In the genomic region with DNA sequence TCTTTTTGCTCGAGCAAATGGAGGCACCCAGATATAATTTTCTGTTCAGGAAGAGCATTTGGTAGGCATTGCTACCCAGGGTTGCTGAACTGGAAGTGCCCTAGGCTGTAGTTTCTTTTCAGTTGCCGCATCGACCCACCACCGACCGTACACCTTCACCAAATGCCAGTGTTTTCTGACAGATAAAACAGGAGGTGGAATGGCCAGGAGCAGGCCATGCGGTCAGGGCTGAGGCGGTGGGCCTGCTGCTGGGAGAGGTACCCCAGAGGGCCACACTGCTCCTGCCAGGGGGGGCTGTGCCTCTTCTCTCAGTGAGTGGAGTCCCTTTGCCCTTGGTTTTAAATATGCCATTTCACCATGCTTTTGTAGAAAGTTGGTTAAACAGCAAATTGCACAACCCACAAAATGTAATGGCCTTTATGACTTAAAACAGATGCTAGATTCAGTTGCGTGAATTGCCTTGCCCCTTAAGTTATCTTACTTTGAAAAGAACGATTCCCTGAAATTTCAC, we compare ENCODE assay signal across 8 cellular contexts. TPM values are rescaled to one million over a fixed set of nuclear protein-coding genes. Genes with fewer than 3 reads are reported as not detected.
A peak's percentile ranks its signal among the peaks of the same experiment; 100 is the strongest.
DNase-seq lines count a peak whose midpoint lies in the region; ATAC-seq, FAIRE-seq and TF ChIP-seq lines count a peak whose summit lies in the region.

No MANE protein-coding gene starts in this region.

- H3K9ac ChIP-seq in H1 (replicated peaks in 1 of 4; ENCODE audit: extremely low read depth in 1 of 4, low read depth in 3 of 4, low read length in 3 of 4), result no peak overlapping the region

- FAIRE-seq in H1 (lab: Jason Lieb, UNC) (no peak), urothelium cell line (lab: Jason Lieb, UNC) (no peak)

- no peak for ATAC-seq in GM21390 (IDR thresholded peaks at IDR 0.05; ENCODE audit: unreplicated experiment)

- H3K18ac ChIP-seq in H1 (ENCODE audit: extremely low read depth, low read length), result no peak overlapping the region

- H3K27ac Mint-ChIP-seq in CD8-positive, alpha-beta memory T cell, result peak overlapping the region; percentile 81 to 99 (median 90)

- no peak overlapping the region for H3K14ac ChIP-seq in H1 (ENCODE audit: insufficient read length)

- H2AFZ ChIP-seq in H1 (ENCODE audit: low read length), result no peak overlapping the region

- peaks cover 43% of the 10 kb centered on the region for H3K4me1 ChIP-seq in CD8-positive, alpha-beta memory T cell (ENCODE audit: insufficient read depth, low read length)
- H3K4me1 ChIP-seq in Peyer's patch (peaks cover 4 to 17% (median 5%) of the 10 kb centered on the region in 4 donors), H1 (replicated peaks in 1 of 4; ENCODE audit: control insufficient read depth in 3 of 4, insufficient read depth in 4 of 4, low read length in 3 of 4) (no peaks in the 10 kb centered on the region; a peak in 1 of 7 replicates), ovary (ENCODE audit: insufficient read depth) (peaks cover 38% of the 10 kb centered on the region)

- 97% methylated on average over 9 of the region's 9 CpGs; no CpG with 5 or more reads in 1 of the 2 experiments for whole genome bisulfite sequencing in H1 (ENCODE audit: extremely low coverage in 1 of 2, insufficient coverage in 1 of 2, insufficient read length in 1 of 2, insufficient replicate concordance in 2 of 2, low coverage in 1 of 2, low lambda C conversion rate in 2 of 2, missing lambda C conversion rate in 1 of 2), 2 experiments
- 21 to 33% (median 22%) methylated on average over 9 of the region's 9 CpGs for WGBS in ovary, 3 donors

- TF ChIP-seq EP300 in H1 (IDR thresholded peaks at IDR 0.05; ENCODE audit: borderline replicate concordance in 1 of 2, low read depth in 2 of 2, low read length in 2 of 2) (no peak), ovary (IDR thresholded peaks at IDR 0.05) (no peak)

- H4K8ac ChIP-seq in H1 (ENCODE audit: extremely low read depth, insufficient read depth, low read length), result peak overlapping the region; percentile 11; the same call in 1 of the 2 replicates

- peak overlapping the region; percentile 42 for H3K4me3 ChIP-seq in CD8-positive, alpha-beta memory T cell (ENCODE audit: low read length)
- peak overlapping the region; percentile 10 to 50 (median 31) for H3K4me3 ChIP-seq in Peyer's patch
- H3K4me3 ChIP-seq in H1 (ENCODE audit: extremely low read depth in 1 of 4, insufficient read depth in 2 of 4, low read depth in 3 of 4, low read length in 4 of 4), result no peak overlapping the region
- peak overlapping the region; percentile 39 for H3K4me3 ChIP-seq in ovary

- no peak overlapping the region for H3K4ac ChIP-seq in H1 (replicated peaks; ENCODE audit: insufficient read length, low read depth, low read length)

- no peaks in the 10 kb centered on the region for H3K36me3 ChIP-seq in CD8-positive, alpha-beta memory T cell (ENCODE audit: insufficient read depth, low read length)
- H3K36me3 ChIP-seq in Peyer's patch (no peaks in the 10 kb centered on the region), H1 (ENCODE audit: control insufficient read depth in 2 of 4, insufficient read depth in 4 of 4, low read length in 3 of 4) (no peaks in the 10 kb centered on the region), ovary (no peaks in the 10 kb centered on the region)

- CTCF ChIA-PET in CD8-positive, alpha-beta memory T cell (lab: Charles Lee), result interaction anchor here (1.3 kb wide), 1 partner anchor 22 kb away, joined by 3 read pairs; no protein-coding TSS in a partner anchor
- CTCF ChIA-PET in H1 (lab: Charles Lee; ENCODE audit: partially characterized antibody), result interaction anchor here (1.9 kb wide), 1 partner anchor 14 kb away, joined by 4 read pairs; no protein-coding TSS in a partner anchor

- H2BK5ac ChIP-seq in H1 (ENCODE audit: low read depth, low read length), result no peak overlapping the region

- no peak overlapping the region for H2BK120ac ChIP-seq in H1 (replicated peaks; ENCODE audit: low read depth, low read length)

- no peak overlapping the region for H3K4me2 ChIP-seq in H1 (ENCODE audit: insufficient read depth in 1 of 2, low read depth in 2 of 2, low read length in 2 of 2)

- no peak overlapping the region for H2BK20ac ChIP-seq in H1 (ENCODE audit: low read length)

- no peaks in the 10 kb centered on the region for H3K27me3 Mint-ChIP-seq in CD8-positive, alpha-beta memory T cell

- no peak overlapping the region for H3K56ac ChIP-seq in H1 (replicated peaks; ENCODE audit: insufficient read length, low read depth, low read length)

- intact Hi-C loops in ovary (cut with DNase I), result loop anchor here in 2 of 4 donors (5.0 kb wide), 2 partner anchors 35 to 40 kb away; partner anchors contain the start of genes PTGR3 (in 1 of the 2) and TSHZ1 (in 1 of the 2)

- no peak overlapping the region for H4K5ac ChIP-seq in H1 (ENCODE audit: insufficient read length, low read depth, low read length)

- no peaks in the 10 kb centered on the region for H3K36me3 Mint-ChIP-seq in CD8-positive, alpha-beta memory T cell

- H4K20me1 ChIP-seq in H1 (replicated peaks in 1 of 2; ENCODE audit: control insufficient read depth in 1 of 2, insufficient read depth in 2 of 2, low read length in 2 of 2), result no peaks in the 10 kb centered on the region

- no peak overlapping the region for H2AK5ac ChIP-seq in H1 (ENCODE audit: low read depth, low read length)

- peak overlapping the region; percentile 27 for H3K27ac ChIP-seq in CD8-positive, alpha-beta memory T cell (ENCODE audit: low read depth, low read length)
- H3K27ac ChIP-seq in Peyer's patch, result peak overlapping the region; percentile 50 to 75 (median 64)
- no peak overlapping the region for H3K27ac ChIP-seq in H1 (ENCODE audit: low read depth, low read length)
- H3K27ac ChIP-seq in ovary, result peak overlapping the region; percentile 81 to 84

- DNase-seq in CD8-positive, alpha-beta memory T cell, result no peak
- DNase-seq in Peyer's patch, result no peak
- no peak for DNase-seq in H1 (ENCODE audit: low read depth in 1 of 2, low spot score in 2 of 2)
- DNase-seq in ovary, result no peak
- no peak for DNase-seq in NCI-H2227 treated with DMSO at 0.1 percent for 48 hours (lab: John Stamatoyannopoulos, UW)
- no peak for DNase-seq in LoVo (ENCODE audit: low spot score)
- DNase-seq in urothelium cell line (ENCODE audit: low spot score), result no peak

- no peaks in the 10 kb centered on the region for H3K27me3 ChIP-seq in CD8-positive, alpha-beta memory T cell (ENCODE audit: insufficient read depth, low read length, poor library complexity, severe bottlenecking)
- H3K27me3 ChIP-seq in Peyer's patch (no peaks in the 10 kb centered on the region), H1 (replicated peaks in 1 of 4; ENCODE audit: control insufficient read depth in 3 of 4, extremely low read depth in 1 of 4, insufficient read depth in 3 of 4, low read length in 3 of 4) (no peaks in the 10 kb centered on the region), ovary (no peaks in the 10 kb centered on the region)

- TF ChIP-seq POLR2A in Peyer's patch (IDR thresholded peaks at IDR 0.05) (no peak), H1 (IDR thresholded peaks at IDR 0.05; ENCODE audit: control extremely low read depth in 1 of 2, low read depth in 2 of 2, low read length in 2 of 2) (no peak), ovary (IDR thresholded peaks at IDR 0.05) (no peak)

- no peak overlapping the region for H4K91ac ChIP-seq in H1 (replicated peaks; ENCODE audit: insufficient read length, low read length)

- peaks cover 77 to 96% (median 88%) of the 10 kb centered on the region in 3 donors for H3K4me1 Mint-ChIP-seq in CD8-positive, alpha-beta memory T cell

- no peak overlapping the region for H3K23ac ChIP-seq in H1 (ENCODE audit: insufficient read length)

- H3K79me2 ChIP-seq in H1 (ENCODE audit: control insufficient read depth in 1 of 2, insufficient read depth in 2 of 2, low read length in 2 of 2), result no peaks in the 10 kb centered on the region

- H3K4me3 Mint-ChIP-seq in CD8-positive, alpha-beta memory T cell, result peak overlapping the region; percentile 82 to 91 (median 83)

- no peaks in the 10 kb centered on the region for H3K9me3 ChIP-seq in CD8-positive, alpha-beta memory T cell (ENCODE audit: low read length)
- H3K9me3 ChIP-seq in Peyer's patch (no peaks in the 10 kb centered on the region), H1 (ENCODE audit: insufficient read depth in 2 of 2, low read depth in 1 of 2, low read length in 1 of 2) (no peaks in the 10 kb centered on the region), ovary (no peaks in the 10 kb centered on the region)

- no peaks in the 10 kb centered on the region for H3K23me2 ChIP-seq in H1 (ENCODE audit: low read depth, low read length)

- H3K9me3 Mint-ChIP-seq in CD8-positive, alpha-beta memory T cell, result peaks cover 0 to 2% (median 0%) of the 10 kb centered on the region in 5 donors

- no peak for TF ChIP-seq CTCF in Peyer's patch (IDR thresholded peaks at IDR 0.05)
- no peak for TF ChIP-seq CTCF in H1 (IDR thresholded peaks at IDR 0.05; ENCODE audit: control extremely low read depth in 1 of 3, insufficient read depth in 1 of 3, low read depth in 1 of 3, low read length in 3 of 3)
- no peak for TF ChIP-seq CTCF in ovary (IDR thresholded peaks at IDR 0.05)

- H2BK15ac ChIP-seq in H1 (ENCODE audit: low read length), result no peak overlapping the region

- H3K79me1 ChIP-seq in H1 (ENCODE audit: low read depth, low read length), result no peaks in the 10 kb centered on the region

- TF ChIP-seq RAD21 in H1 (IDR thresholded peaks at IDR 0.05 in 1 of 2, conservative IDR thresholded peaks at IDR 0.05 in 1 of 2; ENCODE audit: low read depth in 2 of 2, low read length in 2 of 2), result no peak

- POLR2A ChIA-PET in CD8-positive, alpha-beta memory T cell (lab: Charles Lee), result interaction anchor here (0.6 to 1.6 kb wide), 4 partner anchors 11 to 1112 kb away, joined by 3 to 7 read pairs (median 4); partner anchors contain the start of gene TSHZ1
- POLR2A ChIA-PET in H1 (lab: Charles Lee; ENCODE audit: partially characterized antibody), result no interaction called here

- H2BK12ac ChIP-seq in H1 (ENCODE audit: low read depth, low read length), result no peak overlapping the region

RNA-seq across cellular contexts. Expression of gene TSHZ1, which starts 36.5 kb away (rescaled TPM):
- total RNA-seq in CD8-positive, alpha-beta memory T cell, result 10 to 100 TPM; 17.9 to 18.6 TPM
- polyA plus RNA-seq in CD8-positive, alpha-beta memory T cell, result 9.0 TPM
- 10 to 100 TPM; 12.4 to 34.8 (median 28.4) TPM for total RNA-seq in Peyer's patch
- 0.25 and 0.32 TPM in 2 replicates for total RNA-seq in H1 (2021; fragmentation: NEBNext Ultra II Directional; extraction: Animal tissue kit (Norgen Biotek cat#: 25700))
- 0.03 and 0.06 TPM in 2 replicates for polyA plus RNA-seq in H1 (2011; rRNA removed)
- 0.08 TPM for polyA plus RNA-seq in H1 (2011; cell fraction: cytosol; rRNA removed)
- 0.11 TPM for polyA plus RNA-seq in H1 (2011; cell fraction: nucleus; rRNA removed)
- polyA plus RNA-seq in H1 (2012, experiment 1 of 2), result 0.08 to 0.22 TPM (median 0.13 TPM) in 4 replicates
- 0.05 TPM for polyA plus RNA-seq in H1 (2012, experiment 2 of 2)
- 0.24 TPM for polyA plus RNA-seq in H1 (2013, experiment 1 of 2)
- polyA plus RNA-seq in H1 (2013, experiment 2 of 2), result 0.20 TPM
- 0.07 and 0.09 TPM in 2 replicates for polyA minus RNA-seq in H1 (2011; rRNA and poly(A)+ RNA removed)
- 0.22 TPM for polyA minus RNA-seq in H1 (2011; cell fraction: cytosol; rRNA and poly(A)+ RNA removed)
- polyA minus RNA-seq in H1 (2011; cell fraction: nucleus; rRNA and poly(A)+ RNA removed), result 0.20 TPM
- 100 to 1,000 TPM in 1 of 7 donors, 10 to 100 TPM in 6; 28.5 to 109 (median 69.0) TPM for total RNA-seq in ovary
- polyA plus RNA-seq in ovary, result 10 to 100 TPM; 27.9 to 51.8 TPM

RNA-seq across cellular contexts. Expression of gene PTGR3, which starts 38.2 kb away (rescaled TPM):
- total RNA-seq in CD8-positive, alpha-beta memory T cell, result 10 to 100 TPM; 25.8 to 26.3 TPM
- polyA plus RNA-seq in CD8-positive, alpha-beta memory T cell, result 20.3 TPM
- total RNA-seq in Peyer's patch, result 10 to 100 TPM; 19.6 to 24.1 (median 20.8) TPM
- 3.6 and 3.9 TPM in 2 replicates for total RNA-seq in H1 (2021; fragmentation: NEBNext Ultra II Directional; extraction: Animal tissue kit (Norgen Biotek cat#: 25700))
- 2.0 and 2.8 TPM in 2 replicates for polyA plus RNA-seq in H1 (2011; rRNA removed)
- polyA plus RNA-seq in H1 (2011; cell fraction: cytosol; rRNA removed), result 3.3 TPM
- polyA plus RNA-seq in H1 (2011; cell fraction: nucleus; rRNA removed), result 7.5 TPM
- polyA plus RNA-seq in H1 (2012, experiment 1 of 2), result 2.7 to 4.5 TPM (median 4.3 TPM) in 4 replicates
- 1.3 TPM for polyA plus RNA-seq in H1 (2012, experiment 2 of 2)
- polyA plus RNA-seq in H1 (2013, experiment 1 of 2), result 1.7 TPM
- polyA plus RNA-seq in H1 (2013, experiment 2 of 2), result 2.2 TPM
- polyA minus RNA-seq in H1 (2011; rRNA and poly(A)+ RNA removed), result 3.8 and 5.7 TPM in 2 replicates
- polyA minus RNA-seq in H1 (2011; cell fraction: cytosol; rRNA and poly(A)+ RNA removed), result 5.7 TPM
- 5.0 TPM for polyA minus RNA-seq in H1 (2011; cell fraction: nucleus; rRNA and poly(A)+ RNA removed)
- total RNA-seq in ovary, result 10 to 100 TPM; 15.4 to 55.7 (median 32.6) TPM
- 10 to 100 TPM; 19.8 to 28.4 TPM for polyA plus RNA-seq in ovary

Comparison
In these comparisons a context has a peak if more than half of its experiments do, and no peak if none do; other contexts are left out.
1. H3K4me3 ChIP-seq: peak in CD8-positive, alpha-beta memory T cell (single experiment), Peyer's patch (4 of 4) and ovary (single experiment); none in H1 (0 of 4).
2. RNA of gene TSHZ1, which starts 36.5 kb away (total RNA-seq): 28.5 to 109 TPM in ovary, 12.4 to 34.8 TPM in Peyer's patch and 17.9 to 18.6 TPM in CD8-positive, alpha-beta memory T cell; 0.25 to 0.32 TPM in H1; every median in the first group is over 10 times any median in the second.